1 cellular context compared by ENCODE assay signal in genomic region chr3:14605070-14605469, GRCh38.
TF ChIP-seq lines count a peak whose summit lies in the region.

No MANE protein-coding gene starts in this region.

TF ChIP-seq in K562, 482 proteins besides CTCF, POLR2A, EP300 and RAD21 (continued from another document):
- TF ChIP-seq DACH1 (IDR thresholded peaks at IDR 0.05; ENCODE audit: partially characterized antibody) (no peak), SMARCA4 (IDR thresholded peaks at IDR 0.05) (no peak), FOSL1 (tag; conservative IDR thresholded peaks at IDR 0.05) (0 out of 2 replicates have a peak, but pooled peaks have one; percentile 21), PKNOX1 (IDR thresholded peaks at IDR 0.05) (peak; percentile 84)
TF ChIP-seq in K562: peak in this region for 4.
